19 cellular contexts compared by ENCODE assay signal in the genomic region with DNA sequence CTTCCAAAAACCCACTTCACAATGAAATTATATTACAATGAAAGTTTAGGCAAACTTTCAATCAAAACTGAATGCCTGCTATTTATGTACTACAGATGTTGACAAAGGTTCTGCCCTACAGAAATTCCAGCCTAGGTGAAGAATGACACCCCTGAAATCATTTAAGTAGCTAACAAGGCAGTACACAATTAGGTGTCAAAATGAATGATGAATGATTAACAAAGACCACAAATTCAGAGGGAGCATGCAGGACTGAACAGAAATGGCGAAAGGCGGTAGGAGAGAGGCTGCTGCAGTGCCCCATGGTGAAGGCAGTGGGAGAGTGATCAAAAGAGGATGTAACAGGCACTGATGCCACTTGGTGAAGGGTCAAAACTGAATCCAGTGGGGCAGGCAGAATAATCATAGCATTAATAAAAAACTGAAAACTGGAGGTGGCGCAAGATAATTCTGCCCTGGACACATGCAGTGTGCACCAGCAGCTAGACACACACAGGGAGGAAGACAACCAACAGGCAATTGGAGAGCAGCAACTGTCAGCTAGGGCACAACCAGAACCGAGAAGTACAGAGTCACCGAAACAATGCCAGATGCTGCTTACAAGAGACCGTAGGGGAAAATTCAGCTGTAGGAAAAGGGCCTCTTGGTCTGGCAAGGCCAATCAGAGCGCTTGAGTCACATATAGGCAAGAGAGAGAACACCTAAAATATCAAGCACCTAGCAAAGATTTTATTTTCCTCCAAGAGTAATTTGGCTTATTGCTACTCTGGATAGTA. TPM values are rescaled to one million over a fixed set of nuclear protein-coding genes. Genes with fewer than 3 reads are reported as not detected.
A peak's percentile ranks its signal among the peaks of the same experiment; 100 is the strongest.
DNase-seq lines count a peak whose midpoint lies in the region; ATAC-seq and TF ChIP-seq lines count a peak whose summit lies in the region.
"Had no signal": no experiment of that assay in that cellular context is flagged by ENCODE, and none has a peak within 500 bp of the region (broad histone marks: within the 10 kb centered on the region; RNA-seq: fewer than 3 reads in every experiment).

No MANE protein-coding gene starts in this region.

- no peak overlapping the region for H2AFZ ChIP-seq in Loucy (ENCODE audit: low read length)

- H3K27ac Mint-ChIP-seq in activated naive CD8-positive, alpha-beta T cell treated with anti-CD3 and anti-CD28 coated beads, Interleukin-2, amount 50 U/mL, for 24 hours = peak overlapping the region; percentile 37
- no peak overlapping the region for H3K27ac Mint-ChIP-seq in stimulated activated effector memory CD8-positive, alpha-beta T cell treated with anti-CD3 and anti-CD28 coated beads, Interleukin-12 subunit alpha, Interleukin-12 subunit beta, amount 100 ng/mL, for 72 hours
- H3K27ac Mint-ChIP-seq: activated CD8-positive, alpha-beta memory T cell treated with anti-CD3 and anti-CD28 coated beads, Interleukin-2, amount 10 ng/mL, durations not matched to agents 7 days and 5 days; stimulated activated naive CD8-positive, alpha-beta T cell treated with anti-CD3 and anti-CD28 coated beads, Interleukin-15, Interleukin-2, amounts not matched to agents 100 ng/mL and 50 ng/mL, for 24 hours had no signal

- H3K4me2 ChIP-seq in Loucy (ENCODE audit: low read depth, low read length, poor library complexity, severe bottlenecking) = peak overlapping the region; percentile 87
- H3K4me2 ChIP-seq: A549 had no signal

- H3K4me3 ChIP-seq in Loucy (ENCODE audit: low read length, poor library complexity, severe bottlenecking) (peak overlapping the region; percentile 95), skeletal muscle tissue (ENCODE audit: low read length in 3 of 3) (peak overlapping the region in 2 of 3 donors; percentile 14 to 23), colonic mucosa (no peak overlapping the region)
- H3K4me3 ChIP-seq: A549, HAP-1, left ventricle myocardium inferior, prostate gland had no signal

- H4K20me1 ChIP-seq in Loucy (ENCODE audit: insufficient read depth, low read length, poor library complexity, severe bottlenecking) = peaks cover 47% of the 10 kb centered on the region

- no peaks in the 10 kb centered on the region for H3K36me3 ChIP-seq in Loucy (ENCODE audit: insufficient read depth, low read length)
- H3K36me3 ChIP-seq in skeletal muscle tissue (ENCODE audit: control insufficient read depth in 3 of 3, insufficient read depth in 3 of 3, low read length in 3 of 3) = no peaks in the 10 kb centered on the region
- H3K36me3 ChIP-seq in colonic mucosa = no peaks in the 10 kb centered on the region
- H3K36me3 ChIP-seq: HAP-1, left ventricle myocardium inferior, prostate gland had no signal

- H3K9ac ChIP-seq in Loucy (ENCODE audit: low read depth, low read length, poor library complexity, severe bottlenecking) (no peak overlapping the region), skeletal muscle tissue (ENCODE audit: low read depth in 1 of 3, low read length in 3 of 3) (peak overlapping the region in 1 of 3 donors; percentile 47), colonic mucosa (ENCODE audit: low read depth in 2 of 2, low read length in 2 of 2) (no peak overlapping the region)

- H3F3A ChIP-seq in Loucy (ENCODE audit: low read depth) = no peaks in the 10 kb centered on the region

- intact Hi-C loops in colonic mucosa (cut with DNase I) = loop anchor here (10.0 kb wide), 1 partner anchor 186 kb away; no protein-coding TSS in a partner anchor

- peaks cover 88% of the 10 kb centered on the region for H3K79me2 ChIP-seq in Loucy (ENCODE audit: insufficient read depth, low read length)

- H3K9me2 ChIP-seq in Loucy (replicated peaks; ENCODE audit: low read depth, low read length) = no peaks in the 10 kb centered on the region

- H3K9me3 Mint-ChIP-seq in activated naive CD8-positive, alpha-beta T cell treated with anti-CD3 and anti-CD28 coated beads, Interleukin-2, amount 50 U/mL, for 24 hours = peaks cover 9% of the 10 kb centered on the region
- H3K9me3 Mint-ChIP-seq in stimulated activated effector memory CD8-positive, alpha-beta T cell treated with anti-CD3 and anti-CD28 coated beads, Interleukin-12 subunit alpha, Interleukin-12 subunit beta, amount 100 ng/mL, for 72 hours = no peaks in the 10 kb centered on the region

- peak overlapping the region; percentile 12 for H3K4me3 Mint-ChIP-seq in activated naive CD8-positive, alpha-beta T cell treated with anti-CD3 and anti-CD28 coated beads, Interleukin-2, amount 50 U/mL, for 24 hours
- H3K4me3 Mint-ChIP-seq in stimulated activated effector memory CD8-positive, alpha-beta T cell treated with anti-CD3 and anti-CD28 coated beads, Interleukin-12 subunit alpha, Interleukin-12 subunit beta, amount 100 ng/mL, for 72 hours = no peak overlapping the region
- H3K4me3 Mint-ChIP-seq: activated CD8-positive, alpha-beta memory T cell treated with anti-CD3 and anti-CD28 coated beads, Interleukin-2, amount 10 ng/mL, durations not matched to agents 7 days and 5 days; CD14-positive monocyte; stimulated activated naive CD8-positive, alpha-beta T cell treated with anti-CD3 and anti-CD28 coated beads, Interleukin-15, Interleukin-2, amounts not matched to agents 100 ng/mL and 50 ng/mL, for 24 hours had no signal

- peaks cover 72% of the 10 kb centered on the region for H3K4me1 Mint-ChIP-seq in activated naive CD8-positive, alpha-beta T cell treated with anti-CD3 and anti-CD28 coated beads, Interleukin-2, amount 50 U/mL, for 24 hours
- H3K4me1 Mint-ChIP-seq in stimulated activated effector memory CD8-positive, alpha-beta T cell treated with anti-CD3 and anti-CD28 coated beads, Interleukin-12 subunit alpha, Interleukin-12 subunit beta, amount 100 ng/mL, for 72 hours = peaks cover 48% of the 10 kb centered on the region

- no peak for TF ChIP-seq CTCF in Loucy (conservative IDR thresholded peaks at IDR 0.05; ENCODE audit: low read length)
- no peak for TF ChIP-seq CTCF in colonic mucosa (IDR thresholded peaks at IDR 0.05)

- no peaks in the 10 kb centered on the region for H3K27me3 Mint-ChIP-seq in activated naive CD8-positive, alpha-beta T cell treated with anti-CD3 and anti-CD28 coated beads, Interleukin-2, amount 50 U/mL, for 24 hours
- H3K27me3 Mint-ChIP-seq: activated CD8-positive, alpha-beta memory T cell treated with anti-CD3 and anti-CD28 coated beads, Interleukin-2, amount 10 ng/mL, durations not matched to agents 7 days and 5 days; stimulated activated naive CD8-positive, alpha-beta T cell treated with anti-CD3 and anti-CD28 coated beads, Interleukin-15, Interleukin-2, amounts not matched to agents 100 ng/mL and 50 ng/mL, for 24 hours had no signal

- H3K27me3 ChIP-seq in Loucy (ENCODE audit: insufficient read depth, low read length, poor library complexity, severe bottlenecking) = no peaks in the 10 kb centered on the region
- H3K27me3 ChIP-seq in skeletal muscle tissue (ENCODE audit: control insufficient read depth in 3 of 3, insufficient read depth in 3 of 3, low read length in 3 of 3) = no peaks in the 10 kb centered on the region
- no peaks in the 10 kb centered on the region for H3K27me3 ChIP-seq in colonic mucosa

- peaks cover 21% of the 10 kb centered on the region for H3K36me3 Mint-ChIP-seq in activated naive CD8-positive, alpha-beta T cell treated with anti-CD3 and anti-CD28 coated beads, Interleukin-2, amount 50 U/mL, for 24 hours (ENCODE audit: low read depth)
- H3K36me3 Mint-ChIP-seq in stimulated activated effector memory CD8-positive, alpha-beta T cell treated with anti-CD3 and anti-CD28 coated beads, Interleukin-12 subunit alpha, Interleukin-12 subunit beta, amount 100 ng/mL, for 72 hours = peaks cover 13% of the 10 kb centered on the region

- DNase-seq in NOMO-1 treated with DMSO at 0.1 percent for 48 hours (lab: John Stamatoyannopoulos, UW; ENCODE audit: unreplicated experiment) (peak; percentile 10), NOMO-1 (lab: John Stamatoyannopoulos, UW; ENCODE audit: unreplicated experiment in 2 of 2) (no peak), NCI-H526 (lab: John Stamatoyannopoulos, UW) (no peak), colonic mucosa (no peak)
- no peak for DNase-seq in activated naive CD8-positive, alpha-beta T cell treated with anti-CD3 and anti-CD28 coated beads, Interleukin-2, amount 50 U/mL, for 24 hours
- DNase-seq in stimulated activated effector memory CD8-positive, alpha-beta T cell treated with anti-CD3 and anti-CD28 coated beads, Interleukin-12 subunit alpha, Interleukin-12 subunit beta, amount 100 ng/mL, for 72 hours (ENCODE audit: low spot score in 2 of 2) = no peak
- DNase-seq: activated CD8-positive, alpha-beta memory T cell treated with anti-CD3 and anti-CD28 coated beads, Interleukin-2, amount 10 ng/mL, durations not matched to agents 7 days and 5 days; activated gamma-delta T cell treated with Interleukin-2 at 50 U/mL for 16 hours; left ventricle myocardium inferior; NCI-H187 treated with DMSO at 0.1 percent for 48 hours; NCI-H524 treated with DMSO at 0.1 percent for 48 hours had no signal

- ATAC-seq in activated naive CD8-positive, alpha-beta T cell treated with anti-CD3 and anti-CD28 coated beads, Interleukin-2, amount 50 U/mL, for 24 hours = no peak
- ATAC-seq in stimulated activated effector memory CD8-positive, alpha-beta T cell treated with anti-CD3 and anti-CD28 coated beads, Interleukin-12 subunit alpha, Interleukin-12 subunit beta, amount 100 ng/mL, for 72 hours = no peak
- ATAC-seq: A549; activated CD8-positive, alpha-beta memory T cell treated with anti-CD3 and anti-CD28 coated beads, Interleukin-2, amount 10 ng/mL, durations not matched to agents 7 days and 5 days had no signal

- peaks cover 7% of the 10 kb centered on the region; the same call in 1 of the 2 replicates for H3K9me3 ChIP-seq in Loucy (ENCODE audit: insufficient read depth, low read depth, low read length)
- peaks cover 0 to 3% (median 0%) of the 10 kb centered on the region in 3 donors for H3K9me3 ChIP-seq in skeletal muscle tissue (ENCODE audit: control insufficient read depth in 3 of 3, low read length in 3 of 3)
- H3K9me3 ChIP-seq in colonic mucosa = no peaks in the 10 kb centered on the region
- H3K9me3 ChIP-seq: prostate gland had no signal

- peak overlapping the region; percentile 20 for H3K27ac ChIP-seq in skeletal muscle tissue (ENCODE audit: low read depth, low read length)
- no peak overlapping the region for H3K27ac ChIP-seq in colonic mucosa
- H3K27ac ChIP-seq: A549, left ventricle myocardium inferior, prostate gland, RWPE1 had no signal

- H3K4me1 ChIP-seq in Loucy (ENCODE audit: insufficient read depth, low read length, poor library complexity, severe bottlenecking) (peaks cover 52% of the 10 kb centered on the region), skeletal muscle tissue (ENCODE audit: control insufficient read depth in 3 of 3, insufficient read depth in 3 of 3, low read length in 3 of 3) (peaks cover 13 to 32% (median 26%) of the 10 kb centered on the region in 3 donors), colonic mucosa (no peaks in the 10 kb centered on the region)
- H3K4me1 ChIP-seq: prostate gland had no signal

RNA-seq across cellular contexts. Expression of a gene that starts 4.5 kb away (rescaled TPM):
- total RNA-seq in skeletal muscle tissue (32.9 TPM), colonic mucosa (10 to 100 TPM; 52.4 to 60.8 TPM)
